ENCODE assay signal across 12 cellular contexts in genomic region chr10:70324341-70324861, GRCh38. TPM values are rescaled to one million over a fixed set of nuclear protein-coding genes. Genes with fewer than 3 reads are reported as not detected.
A peak's percentile ranks its signal among the peaks of the same experiment; 100 is the strongest.
DNase-seq lines count a peak whose midpoint lies in the region; ATAC-seq and TF ChIP-seq lines count a peak whose summit lies in the region.
"Had no signal": no experiment of that assay in that cellular context is flagged by ENCODE, and none has a peak within 500 bp of the region (broad histone marks: within the 10 kb centered on the region; RNA-seq: fewer than 3 reads in every experiment).

No MANE protein-coding gene starts in this region.

- H3K36me3 ChIP-seq in left lung = peaks cover 0 to 4% of the 10 kb centered on the region in 2 donors

- no peak overlapping the region for H3K4me3 ChIP-seq in left lung
- H3K4me3 ChIP-seq: K562 had no signal

- H3K9me3 ChIP-seq in left lung = no peaks in the 10 kb centered on the region

- no peak for TF ChIP-seq CTCF in left lung (IDR thresholded peaks at IDR 0.05)

- peaks cover 0 to 19% of the 10 kb centered on the region in 2 donors for H3K4me1 ChIP-seq in left lung

- DNase-seq in cardiac septum (ENCODE audit: low spot score) (peak; percentile 76), left lung (no peak), amniotic stem cell (lab: John Stamatoyannopoulos, UW) (no peak), NCI-H446 (lab: John Stamatoyannopoulos, UW) (no peak), hippocampal formation (lab: John Stamatoyannopoulos, UW) (no peak)
- peak; percentile 5 to 15 for DNase-seq in stimulated activated CD8-positive, alpha-beta memory T cell treated with anti-CD3 and anti-CD28 coated beads, Interleukin-7, amount 100 ng/mL, for 4 hours (ENCODE audit: low read depth in 2 of 2)
- DNase-seq: trophoblast cell had no signal

- peaks cover 0 to 6% of the 10 kb centered on the region in 2 donors for H3K27me3 ChIP-seq in left lung

- intact Hi-C loops in cardiac septum (cut with DNase I) = no loop called here
- intact Hi-C loops in left lung (cut with DNase I) = no loop called here

- ATAC-seq in GM19395 (IDR thresholded peaks at IDR 0.05; ENCODE audit: unreplicated experiment) = peak; percentile 66
- ATAC-seq in HG03342 (IDR thresholded peaks at IDR 0.05; ENCODE audit: unreplicated experiment) = peak; percentile 55
- no peak for ATAC-seq in left lung

- H3K27ac ChIP-seq in left lung = no peak overlapping the region

RNA-seq across cellular contexts. Expression of gene NPFFR1, which starts 40.6 kb away (rescaled TPM):
- total RNA-seq in cardiac septum (not detected), left lung (under 1 TPM; 0.20 to 0.21 TPM)
- total RNA-seq: activated naive CD4-positive, alpha-beta T cell treated with anti-CD3 and anti-CD28 coated beads, Interleukin-2, amount 50 U/mL, for 72 hours; pulmonary artery endothelial cell had no signal

RNA-seq across cellular contexts. Expression of gene LRRC20, which starts 58.0 kb away (rescaled TPM):
- 46.3 TPM for total RNA-seq in cardiac septum
- 10 to 100 TPM; 22.9 to 26.6 TPM for total RNA-seq in left lung

Comparison
In these comparisons a context has a peak if more than half of its experiments do, and no peak if none do; other contexts are left out.
1. DNase-seq: peak in cardiac septum (single experiment) and stimulated activated CD8-positive, alpha-beta memory T cell treated with anti-CD3 and anti-CD28 coated beads, Interleukin-7, amount 100 ng/mL, for 4 hours (2 of 2); none in left lung (0 of 2), amniotic stem cell (single experiment), NCI-H446 (0 of 2) and hippocampal formation (0 of 2).